7 cellular contexts compared by ENCODE assay signal in the genomic region with DNA sequence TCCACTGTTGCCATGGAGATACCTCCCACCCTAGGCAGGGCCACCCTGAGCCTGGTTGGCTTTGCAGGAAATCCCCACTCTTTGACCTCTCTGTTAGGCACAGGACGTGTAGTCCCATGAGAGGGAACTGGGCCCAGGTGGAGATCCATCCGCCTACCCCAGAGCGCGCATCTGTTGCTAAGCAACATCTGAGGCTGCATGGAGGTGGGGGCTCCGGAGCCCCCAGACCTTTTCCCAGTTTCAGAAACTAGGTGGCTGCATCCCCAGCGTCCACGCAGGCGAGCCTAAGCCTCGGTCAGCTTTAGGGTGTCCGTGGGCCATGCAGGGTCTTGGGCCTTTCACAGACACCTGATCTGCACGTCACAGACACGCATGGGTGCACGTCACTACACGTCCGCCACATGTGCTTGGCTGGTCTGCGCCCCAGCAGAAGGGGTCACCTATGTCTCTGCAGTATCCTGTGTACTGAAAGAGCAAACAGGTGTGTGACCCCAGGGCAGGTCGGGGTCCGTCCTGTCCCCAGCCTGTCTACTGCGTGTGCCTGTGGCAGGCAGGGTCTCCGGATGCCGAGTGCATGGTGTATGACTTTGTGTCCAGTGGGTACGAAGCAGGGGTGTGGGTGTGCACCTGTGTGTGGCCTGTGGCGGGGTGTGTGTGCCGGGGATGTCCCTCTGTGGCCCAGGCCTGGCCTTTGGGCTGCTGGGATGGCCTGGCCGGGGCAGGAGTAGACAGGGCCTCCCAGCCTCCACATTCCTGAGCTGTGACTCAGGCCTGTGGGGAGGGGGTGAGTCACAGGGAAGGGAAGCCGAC. TPM values are rescaled to one million over a fixed set of nuclear protein-coding genes. Genes with fewer than 3 reads are reported as not detected.
A peak's percentile ranks its signal among the peaks of the same experiment; 100 is the strongest.
DNase-seq lines count a peak whose midpoint lies in the region; ATAC-seq and TF ChIP-seq lines count a peak whose summit lies in the region.

No MANE protein-coding gene starts in this region.

- H3K9ac ChIP-seq in SK-N-SH: peak overlapping the region; percentile 48; the same call in 1 of the 2 replicates

- intact Hi-C loops in esophagus muscularis mucosa (cut with DNase I): no loop called here

- 53% methylated on average over 15 of the region's 26 CpGs for WGBS in SK-N-SH (ENCODE audit: low lambda C conversion rate)
- WGBS in esophagus muscularis mucosa: 68% methylated on average over 13 of the region's 26 CpGs

- H3K27ac ChIP-seq in SK-N-SH (ENCODE audit: low read depth in 2 of 2, low read length in 1 of 2) (peak overlapping the region; percentile 78 to 87), esophagus muscularis mucosa (replicated peaks in 1 of 4) (peak overlapping the region; percentile 99 to 100 (median 100))

- POLR2A ChIA-PET in SK-N-SH (lab: Yijun Ruan, JAX): interaction anchor here (1.1 to 2.1 kb wide), 2 partner anchors 21 kb away, joined by 3 to 32 read pairs; no protein-coding TSS in a partner anchor

- H4K20me1 ChIP-seq in SK-N-SH (ENCODE audit: insufficient read depth): peaks cover 5% of the 10 kb centered on the region

- H3K9me3 Mint-ChIP-seq in neural crest cell: no peaks in the 10 kb centered on the region

- H3F3A ChIP-seq in SK-N-SH (replicated peaks; ENCODE audit: insufficient read depth): peaks cover 22% of the 10 kb centered on the region

- CTCF ChIA-PET in SK-N-SH (lab: Yijun Ruan, JAX): interaction anchor here (1.4 to 18.6 kb wide), 5 partner anchors 10 to 344 kb away, joined by 3 to 594 read pairs (median 22); partner anchors contain the start of genes ATP5F1D and MIDN

- H3K9me3 ChIP-seq in SK-N-SH (no peaks in the 10 kb centered on the region), esophagus muscularis mucosa (no peaks in the 10 kb centered on the region)

- H3K4me1 ChIP-seq in SK-N-SH (ENCODE audit: control insufficient read depth in 1 of 2, insufficient read depth in 2 of 2, low read depth in 1 of 2, low read length in 1 of 2) (peaks cover 46 to 62% of the 10 kb centered on the region in 2 experiments; a peak in 3 of 4 replicates), esophagus muscularis mucosa (peaks cover 70 to 83% (median 76%) of the 10 kb centered on the region in 4 donors)

- no peak for TF ChIP-seq RAD21 in SK-N-SH (IDR thresholded peaks at IDR 0.05; ENCODE audit: low read length)

- H3K27ac Mint-ChIP-seq in neural crest cell (ENCODE audit: unreplicated experiment): peak overlapping the region; percentile 71

- H3K36me3 ChIP-seq in SK-N-SH (replicated peaks in 1 of 2; ENCODE audit: control insufficient read depth in 1 of 2, insufficient read depth in 2 of 2, low read length in 1 of 2): peaks cover 0 to 1% of the 10 kb centered on the region in 2 experiments
- H3K36me3 ChIP-seq in esophagus muscularis mucosa: no peaks in the 10 kb centered on the region

- no peak overlapping the region for H3K4me3 ChIP-seq in SK-N-SH (ENCODE audit: low read depth in 2 of 2, low read length in 1 of 2)
- H3K4me3 ChIP-seq in esophagus muscularis mucosa: peak overlapping the region; percentile 55 to 65 (median 60)

- H3K9me2 ChIP-seq in SK-N-SH: no peaks in the 10 kb centered on the region

- peak overlapping the region; percentile 67; the same call in 1 of the 2 replicates for H3K4me2 ChIP-seq in SK-N-SH

- no peak overlapping the region for H2AFZ ChIP-seq in SK-N-SH (ENCODE audit: low read depth)

- H3K4me1 Mint-ChIP-seq in neural crest cell: peaks cover 62% of the 10 kb centered on the region

- DNase-seq in H4 (ENCODE audit: low spot score): peak; percentile 76
- DNase-seq in SK-N-SH: no peak
- DNase-seq in esophagus muscularis mucosa (ENCODE audit: extremely low spot score): no peak
- DNase-seq in neural crest cell (ENCODE audit: low read depth, low spot score): no peak
- no peak for DNase-seq in NCI-H128 (lab: John Stamatoyannopoulos, UW; ENCODE audit: unreplicated experiment)
- DNase-seq in activated CD4-positive, alpha-beta T cell treated with anti-CD3 and anti-CD28 coated beads for 4 hours: no peak

- TF ChIP-seq CTCF in SK-N-SH (IDR thresholded peaks at IDR 0.05) (no peak), esophagus muscularis mucosa (IDR thresholded peaks at IDR 0.05) (no peak), neural crest cell (conservative IDR thresholded peaks at IDR 0.05) (no peak)

- TF ChIP-seq EP300 in SK-N-SH (IDR thresholded peaks at IDR 0.05; ENCODE audit: borderline replicate concordance in 1 of 2, low read depth in 1 of 2, low read length in 1 of 2): peak in 1 of 2 experiments; percentile 39; a peak in 1 of 4 replicates
- no peak for TF ChIP-seq EP300 in esophagus muscularis mucosa (IDR thresholded peaks at IDR 0.05)

- peaks cover 28% of the 10 kb centered on the region for H3K27me3 Mint-ChIP-seq in neural crest cell (ENCODE audit: low read depth)

- ATAC-seq in GM21515 (IDR thresholded peaks at IDR 0.05; ENCODE audit: unreplicated experiment): no peak

- peaks cover 24% of the 10 kb centered on the region for H3K79me2 ChIP-seq in SK-N-SH (ENCODE audit: insufficient read depth)

- H3K27me3 ChIP-seq in SK-N-SH (ENCODE audit: insufficient read depth) (no peaks in the 10 kb centered on the region), esophagus muscularis mucosa (peaks cover 0 to 3% (median 0%) of the 10 kb centered on the region in 4 donors)

- H3K36me3 Mint-ChIP-seq in neural crest cell (ENCODE audit: low read depth): no peaks in the 10 kb centered on the region

- H3K4me3 Mint-ChIP-seq in neural crest cell: peak overlapping the region; percentile 86

- TF ChIP-seq POLR2A in esophagus muscularis mucosa (IDR thresholded peaks at IDR 0.05; ENCODE audit: low read depth): no peak

TF ChIP-seq in SK-N-SH, 30 proteins besides CTCF, POLR2A, EP300 and RAD21:
- peak; percentile 72; the same call in 1 of the 2 replicates for TF ChIP-seq TCF12 (IDR thresholded peaks at IDR 0.05)
- TF ChIP-seq ELF1 (IDR thresholded peaks at IDR 0.05): no peak
- TF ChIP-seq TAF1 (IDR thresholded peaks at IDR 0.05; ENCODE audit: borderline replicate concordance, low read depth, low read length): no peak
- peak; percentile 73; the same call in 1 of the 2 replicates for TF ChIP-seq RXRA (IDR thresholded peaks at IDR 0.05; ENCODE audit: borderline replicate concordance, low read depth)
- peak; percentile 95 for TF ChIP-seq JUND (IDR thresholded peaks at IDR 0.05)
- TF ChIP-seq MEF2A (IDR thresholded peaks at IDR 0.05; ENCODE audit: borderline replicate concordance, low read depth): no peak
- peak; percentile 79 for TF ChIP-seq TEAD4 (IDR thresholded peaks at IDR 0.05; ENCODE audit: borderline replicate concordance, insufficient read depth)
- TF ChIP-seq FOSL2 (IDR thresholded peaks at IDR 0.05; ENCODE audit: borderline replicate concordance, low read depth): peak; percentile 97
- no peak for TF ChIP-seq NFIC (IDR thresholded peaks at IDR 0.05; ENCODE audit: borderline replicate concordance)

RNA-seq across cellular contexts. Expression of gene CIRBP, which starts 4.1 kb away (rescaled TPM):
- total RNA-seq in H4 (2014; rRNA removed; shearing (Covaris generic)): 196 and 197 TPM in 2 replicates
- 762 and 857 TPM in 2 replicates for polyA plus RNA-seq in SK-N-SH (2012; rRNA removed)
- 628 and 677 TPM in 2 replicates for polyA plus RNA-seq in SK-N-SH (2012; cell fraction: cytosol; rRNA removed)
- 2,521 and 3,638 TPM in 2 replicates for polyA plus RNA-seq in SK-N-SH (2012; cell fraction: nucleus; rRNA removed)
- total RNA-seq in esophagus muscularis mucosa (100 to 1,000 TPM; 236 to 601 (median 429) TPM), neural crest cell (414 and 421 TPM in 2 replicates)

RNA-seq across cellular contexts. Expression of gene FAM174C, which starts 10.3 kb away (rescaled TPM):
- 49.8 and 59.5 TPM in 2 replicates for total RNA-seq in H4 (2014; rRNA removed; shearing (Covaris generic))
- 53.5 and 78.0 TPM in 2 replicates for polyA plus RNA-seq in SK-N-SH (2012; rRNA removed)
- 35.5 and 51.2 TPM in 2 replicates for polyA plus RNA-seq in SK-N-SH (2012; cell fraction: cytosol; rRNA removed)
- polyA plus RNA-seq in SK-N-SH (2012; cell fraction: nucleus; rRNA removed): 76.2 and 162 TPM in 2 replicates
- total RNA-seq in esophagus muscularis mucosa (10 to 100 TPM; 24.9 to 58.9 (median 43.6) TPM), neural crest cell (33.3 and 36.6 TPM in 2 replicates)

RNA-seq across cellular contexts. Expression of gene MIDN, which starts 16.6 kb away (rescaled TPM):
- 2.4 and 4.2 TPM in 2 replicates for total RNA-seq in H4 (2014; rRNA removed; shearing (Covaris generic))
- 8.2 and 13.9 TPM in 2 replicates for polyA plus RNA-seq in SK-N-SH (2012; rRNA removed)
- 6.8 and 9.9 TPM in 2 replicates for polyA plus RNA-seq in SK-N-SH (2012; cell fraction: cytosol; rRNA removed)
- 53.9 and 79.1 TPM in 2 replicates for polyA plus RNA-seq in SK-N-SH (2012; cell fraction: nucleus; rRNA removed)
- total RNA-seq in esophagus muscularis mucosa: 10 to 100 TPM; 20.3 to 72.2 (median 31.8) TPM
- 177 and 187 TPM in 2 replicates for total RNA-seq in neural crest cell

RNA-seq across cellular contexts. Expression of gene EFNA2, which starts 20.7 kb away (rescaled TPM):
- 1.0 and 3.3 TPM in 2 replicates for total RNA-seq in H4 (2014; rRNA removed; shearing (Covaris generic))
- 0.67 and 1.1 TPM in 2 replicates for polyA plus RNA-seq in SK-N-SH (2012; rRNA removed)
- 0.39 and 0.63 TPM in 2 replicates for polyA plus RNA-seq in SK-N-SH (2012; cell fraction: cytosol; rRNA removed)
- 0.33 and 0.44 TPM in 2 replicates for polyA plus RNA-seq in SK-N-SH (2012; cell fraction: nucleus; rRNA removed)
- total RNA-seq in esophagus muscularis mucosa (not detected), neural crest cell (28.0 and 31.0 TPM in 2 replicates)

RNA-seq across cellular contexts. Expression of gene ATP5F1D, which starts 23.5 kb away (rescaled TPM):
- 34.9 and 37.0 TPM in 2 replicates for total RNA-seq in H4 (2014; rRNA removed; shearing (Covaris generic))
- 133 and 226 TPM in 2 replicates for polyA plus RNA-seq in SK-N-SH (2012; rRNA removed)
- 114 and 155 TPM in 2 replicates for polyA plus RNA-seq in SK-N-SH (2012; cell fraction: cytosol; rRNA removed)
- 81.6 and 162 TPM in 2 replicates for polyA plus RNA-seq in SK-N-SH (2012; cell fraction: nucleus; rRNA removed)
- total RNA-seq in esophagus muscularis mucosa (100 to 1,000 TPM in 2 of 4 donors, 10 to 100 TPM in 2; 77.5 to 140 (median 109) TPM), neural crest cell (140 and 141 TPM in 2 replicates)

Comparison
In these comparisons a context has a peak if more than half of its experiments do, and no peak if none do; other contexts are left out.
1. H3K4me3 ChIP-seq: peak in esophagus muscularis mucosa (4 of 4); none in SK-N-SH (0 of 2).